In genomic region chrX:9392445-9392844, GRCh38 we compare ENCODE assay signal across 15 cellular contexts.
DNase-seq lines count a peak whose midpoint lies in the region; ATAC-seq and TF ChIP-seq lines count a peak whose summit lies in the region.
"Had no signal": no experiment of that assay in that cellular context is flagged by ENCODE, and none has a peak within 500 bp of the region (broad histone marks: within the 10 kb centered on the region; RNA-seq: fewer than 3 reads in every experiment).

No MANE protein-coding gene starts in this region.

- H3K4me1 ChIP-seq in RWPE2 (ENCODE audit: insufficient read depth, poor library complexity, severe bottlenecking) (no peaks in the 10 kb centered on the region), heart right ventricle (no peaks in the 10 kb centered on the region)

- H3K9me3 ChIP-seq in RWPE2 (ENCODE audit: severe bottlenecking) (no peaks in the 10 kb centered on the region), heart right ventricle (peaks cover 0 to 7% (median 0%) of the 10 kb centered on the region in 11 donors)
- H3K9me3 ChIP-seq: Caco-2 had no signal

- H3K27me3 Mint-ChIP-seq in HFFc6 (ENCODE audit: insufficient read depth) (peaks cover 2% of the 10 kb centered on the region), natural killer cell (ENCODE audit: low read depth in 2 of 2) (no peaks in the 10 kb centered on the region)
- H3K27me3 Mint-ChIP-seq in stimulated activated naive B cell treated with anti-CD40 and anti-IgM and Interleukin-4, amounts not matched to agents 10 μg/mL and 1 μg/mL and 100 μg/mL, for 72 hours, result no peaks in the 10 kb centered on the region
- H3K27me3 Mint-ChIP-seq: CD8-positive, alpha-beta memory T cell had no signal

- H3K27me3 ChIP-seq in RWPE2 (ENCODE audit: insufficient read depth, poor library complexity, severe bottlenecking) (no peaks in the 10 kb centered on the region), heart right ventricle (peaks cover 0 to 28% (median 0%) of the 10 kb centered on the region in 7 donors)

- peak; percentile 30 for DNase-seq in HFFc6
- DNase-seq in RWPE2 (ENCODE audit: low spot score), result no peak
- DNase-seq in hepatic stellate cell (ENCODE audit: low spot score), result peak; percentile 14
- DNase-seq in stimulated activated naive B cell treated with anti-CD40 and anti-IgM and Interleukin-4, amounts not matched to agents 10 μg/mL and 1 μg/mL and 100 μg/mL, for 72 hours, result no peak
- no peak for DNase-seq in heart right ventricle
- DNase-seq in natural killer cell, result no peak
- DNase-seq: Caco-2; CD8-positive, alpha-beta memory T cell; DND-41; HCEC 1CT; KG1 had no signal

- ATAC-seq in RWPE2 (ENCODE audit: low read depth) (peak; percentile 77), HG03280 (IDR thresholded peaks at IDR 0.05; ENCODE audit: unreplicated experiment) (no peak), heart right ventricle (no peak), natural killer cell (no peak)
- no peak for ATAC-seq in stimulated activated naive B cell treated with anti-CD40 and anti-IgM and Interleukin-4, amounts not matched to agents 10 μg/mL and 1 μg/mL and 100 μg/mL, for 72 hours (replicated peaks)
- ATAC-seq: GM12878 had no signal

- 95 to 96% methylated on average over 5 of the region's 5 CpGs for whole genome bisulfite sequencing in heart right ventricle, 2 donors

- H3K9me3 Mint-ChIP-seq in HFFc6 (no peaks in the 10 kb centered on the region), natural killer cell (no peaks in the 10 kb centered on the region)
- no peaks in the 10 kb centered on the region for H3K9me3 Mint-ChIP-seq in stimulated activated naive B cell treated with anti-CD40 and anti-IgM and Interleukin-4, amounts not matched to agents 10 μg/mL and 1 μg/mL and 100 μg/mL, for 72 hours
- H3K9me3 Mint-ChIP-seq: CD8-positive, alpha-beta memory T cell had no signal

- H3K36me3 ChIP-seq in RWPE2 (ENCODE audit: low read depth) (no peaks in the 10 kb centered on the region), heart right ventricle (no peaks in the 10 kb centered on the region)

- no peak for TF ChIP-seq CTCF in HFFc6 (IDR thresholded peaks at IDR 0.05)
- no peak for TF ChIP-seq CTCF in RWPE2 (IDR thresholded peaks at IDR 0.05; ENCODE audit: poor library complexity, severe bottlenecking)
- TF ChIP-seq CTCF in heart right ventricle (IDR thresholded peaks at IDR 0.05), result no peak
- no peak for TF ChIP-seq CTCF in natural killer cell (IDR thresholded peaks at IDR 0.05)

- H3K27ac ChIP-seq in RWPE2 (ENCODE audit: poor library complexity, severe bottlenecking), result no peak overlapping the region
- H3K27ac ChIP-seq in heart right ventricle, result no peak overlapping the region

- H3K27ac Mint-ChIP-seq in HFFc6 (no peak overlapping the region), natural killer cell (no peak overlapping the region)
- no peak overlapping the region for H3K27ac Mint-ChIP-seq in stimulated activated naive B cell treated with anti-CD40 and anti-IgM and Interleukin-4, amounts not matched to agents 10 μg/mL and 1 μg/mL and 100 μg/mL, for 72 hours
- H3K27ac Mint-ChIP-seq: CD8-positive, alpha-beta memory T cell; IgD-negative memory B cell had no signal

- intact Hi-C loops in heart right ventricle (cut with DNase I), result no loop called here
- intact Hi-C loops in natural killer cell (cut with micrococcal nuclease), result no loop called here

- H3K4me3 Mint-ChIP-seq in HFFc6 (no peak overlapping the region), natural killer cell (no peak overlapping the region)
- H3K4me3 Mint-ChIP-seq in stimulated activated naive B cell treated with anti-CD40 and anti-IgM and Interleukin-4, amounts not matched to agents 10 μg/mL and 1 μg/mL and 100 μg/mL, for 72 hours, result no peak overlapping the region
- H3K4me3 Mint-ChIP-seq: CD14-positive monocyte; CD8-positive, alpha-beta memory T cell; IgD-negative memory B cell had no signal

- peaks cover 12% of the 10 kb centered on the region for H3K4me1 Mint-ChIP-seq in HFFc6 (ENCODE audit: low read depth)
- no peaks in the 10 kb centered on the region for H3K4me1 Mint-ChIP-seq in stimulated activated naive B cell treated with anti-CD40 and anti-IgM and Interleukin-4, amounts not matched to agents 10 μg/mL and 1 μg/mL and 100 μg/mL, for 72 hours
- H3K4me1 Mint-ChIP-seq in natural killer cell, result peaks cover 23 to 24% of the 10 kb centered on the region in 2 donors
- H3K4me1 Mint-ChIP-seq: IgD-negative memory B cell had no signal

- H3K4me3 ChIP-seq in RWPE2 (ENCODE audit: severe bottlenecking) (no peak overlapping the region), heart right ventricle (no peak overlapping the region)
- H3K4me3 ChIP-seq: GM12878 had no signal

- no peaks in the 10 kb centered on the region for H3K36me3 Mint-ChIP-seq in HFFc6 (ENCODE audit: low read depth)
- H3K36me3 Mint-ChIP-seq in stimulated activated naive B cell treated with anti-CD40 and anti-IgM and Interleukin-4, amounts not matched to agents 10 μg/mL and 1 μg/mL and 100 μg/mL, for 72 hours, result no peaks in the 10 kb centered on the region
- H3K36me3 Mint-ChIP-seq in natural killer cell, result no peaks in the 10 kb centered on the region
- H3K36me3 Mint-ChIP-seq: CD14-positive monocyte; CD8-positive, alpha-beta memory T cell; IgD-negative memory B cell had no signal

Comparison
In these comparisons a context has a peak if more than half of its experiments do, and no peak if none do; other contexts are left out.
1. DNase-seq: peak in HFFc6 (single experiment) and hepatic stellate cell (single experiment); none in RWPE2 (single experiment), stimulated activated naive B cell treated with anti-CD40 and anti-IgM and Interleukin-4, amounts not matched to agents 10 μg/mL and 1 μg/mL and 100 μg/mL, for 72 hours (single experiment), heart right ventricle (0 of 2) and natural killer cell (single experiment).